ENCODE assay signal across 13 cellular contexts in genomic region chr21:34122047-34122446, GRCh38.
"Had no signal": no experiment of that assay in that cellular context is flagged by ENCODE, and none has a peak within 500 bp of the region (broad histone marks: within the 10 kb centered on the region; RNA-seq: fewer than 3 reads in every experiment).

No MANE protein-coding gene starts in this region.

- H3K9ac ChIP-seq: parathyroid adenoma had no signal

- DNase-seq: activated CD4-positive, alpha-beta T cell treated with anti-CD3 and anti-CD28 coated beads, Interleukin-2, amount 50 U/mL, for 1 hour; activated CD4-positive, CD25-positive, alpha-beta regulatory T cell; activated CD8-positive, alpha-beta memory T cell treated with anti-CD3 and anti-CD28 coated beads for 24 hours; activated naive CD4-positive, alpha-beta T cell; anterior cingulate cortex; heart left ventricle; immature natural killer cell; midbrain; naive B cell had no signal

- H3K4me3 ChIP-seq: heart left ventricle, lung had no signal

- H3K9me3 Mint-ChIP-seq: immature natural killer cell; naive B cell; stimulated activated effector memory CD8-positive, alpha-beta T cell treated with anti-CD3 and anti-CD28 coated beads, Interleukin-12 subunit alpha, Interleukin-12 subunit beta, amount 100 ng/mL, for 72 hours had no signal

- H3K4me3 Mint-ChIP-seq: immature natural killer cell; naive B cell; stimulated activated effector memory CD8-positive, alpha-beta T cell treated with anti-CD3 and anti-CD28 coated beads, Interleukin-12 subunit alpha, Interleukin-12 subunit beta, amount 100 ng/mL, for 72 hours had no signal

- H3K27me3 ChIP-seq: heart left ventricle had no signal

- H3K79me2 ChIP-seq: parathyroid adenoma had no signal

- H3K27ac ChIP-seq: epithelial cell of prostate, heart left ventricle, parathyroid adenoma had no signal

- H3K9me3 ChIP-seq: heart left ventricle had no signal

- H3K27me3 Mint-ChIP-seq: naive B cell had no signal

- ATAC-seq: heart left ventricle; stimulated activated effector memory CD8-positive, alpha-beta T cell treated with anti-CD3 and anti-CD28 coated beads, Interleukin-12 subunit alpha, Interleukin-12 subunit beta, amount 100 ng/mL, for 72 hours had no signal

- H2AFZ ChIP-seq: parathyroid adenoma had no signal
